Comparison of ENCODE assay signal across 8 cellular contexts in the genomic region with DNA sequence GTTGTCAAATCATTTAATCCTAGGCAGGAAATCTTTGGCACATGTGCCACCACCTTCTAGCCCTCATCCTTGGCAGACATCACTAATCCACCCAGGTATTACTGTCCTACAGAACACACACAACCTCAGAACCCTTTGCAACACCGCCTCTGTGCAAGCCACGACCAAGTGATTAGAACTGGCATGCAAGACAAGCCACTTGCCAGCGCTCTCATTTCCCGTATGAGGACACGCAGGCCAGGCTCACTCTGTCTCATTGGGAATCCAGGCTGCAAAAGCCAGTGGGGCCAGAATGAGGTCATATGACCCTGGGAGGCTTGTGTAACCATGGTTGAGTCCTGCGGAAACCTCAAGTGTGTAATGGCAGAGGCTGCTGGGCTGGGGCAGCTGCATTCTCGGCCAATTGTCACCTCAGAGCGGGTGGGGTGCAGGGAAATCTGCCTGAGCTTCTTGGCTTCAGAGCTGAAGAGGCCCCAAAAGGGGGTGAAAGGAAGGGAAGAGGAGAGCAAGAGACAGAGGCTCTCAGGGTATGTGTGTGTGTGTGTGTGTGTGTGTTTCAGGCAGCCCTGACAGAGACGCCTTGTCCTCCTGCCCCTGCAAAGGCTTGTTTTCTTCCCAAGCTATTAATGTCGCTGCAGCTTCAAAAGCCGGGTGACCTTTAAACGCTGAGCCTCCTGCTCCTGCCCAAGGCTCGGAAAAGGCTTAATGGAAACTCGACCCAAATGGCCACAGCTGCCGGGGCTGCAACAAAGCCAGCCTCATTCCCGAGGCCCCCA. TPM values are rescaled to one million over a fixed set of nuclear protein-coding genes. Genes with fewer than 3 reads are reported as not detected.
DNase-seq lines count a peak whose midpoint lies in the region; ATAC-seq, FAIRE-seq and TF ChIP-seq lines count a peak whose summit lies in the region.

No MANE protein-coding gene starts in this region.

- no peak for ATAC-seq in HG03342 (IDR thresholded peaks at IDR 0.05; ENCODE audit: unreplicated experiment)

- peak; percentile 40 for DNase-seq in NCI-H1436 (lab: John Stamatoyannopoulos, UW)
- DNase-seq in NCI-H1436 treated with DMSO at 0.1 percent for 48 hours (lab: John Stamatoyannopoulos, UW): no peak
- peak; percentile 98 to 99 for DNase-seq in NOMO-1 (lab: John Stamatoyannopoulos, UW; ENCODE audit: unreplicated experiment in 2 of 2)
- peak; percentile 26 to 33 for DNase-seq in cerebellar nuclear complex (lab: John Stamatoyannopoulos, UW)
- DNase-seq in keratinocyte (ENCODE audit: low read depth, low spot score): no peak
- DNase-seq in GM13976 (ENCODE audit: low spot score): no peak

- in situ Hi-C loops in GM13976 (cut with MboI; ENCODE audit: low sequenced_read_pairs, unreplicated experiment): no loop called here

- dilution Hi-C loops in keratinocyte (cut with MboI; ENCODE audit: extremely low pct_ligation_motif_present, low sequenced_read_pairs): no loop called here

- peak overlapping the region; percentile 34 for H3K9ac ChIP-seq in keratinocyte (ENCODE audit: control insufficient read depth, extremely low read depth, insufficient read depth, low read length)
- peak overlapping the region; percentile 75 for H3K9ac ChIP-seq in skeletal muscle satellite cell (ENCODE audit: low read depth, low read length)

- H3K9me3 ChIP-seq in keratinocyte (ENCODE audit: control insufficient read depth, low read depth, low read length) (no peaks in the 10 kb centered on the region), skeletal muscle satellite cell (replicated peaks; ENCODE audit: low read length) (no peaks in the 10 kb centered on the region)

- H3K4me3 ChIP-seq in keratinocyte (ENCODE audit: control insufficient read depth in 2 of 3, extremely low read depth in 1 of 3, insufficient read depth in 2 of 3, low read depth in 1 of 3, low read length in 3 of 3) (no peak overlapping the region), skeletal muscle satellite cell (ENCODE audit: low read length) (peak overlapping the region; percentile 40)

- H3K9me1 ChIP-seq in keratinocyte (ENCODE audit: control insufficient read depth, extremely low read depth, insufficient read depth, low read length): peaks cover 2% of the 10 kb centered on the region

- H3K27ac ChIP-seq in keratinocyte (ENCODE audit: control insufficient read depth, insufficient read depth, low read length): peak overlapping the region; percentile 72

- H3K27me3 ChIP-seq in keratinocyte (ENCODE audit: control insufficient read depth, extremely low read depth, insufficient read depth, low read length) (no peaks in the 10 kb centered on the region), skeletal muscle satellite cell (ENCODE audit: control insufficient read depth, insufficient read depth, low read length) (no peaks in the 10 kb centered on the region)

- H4K20me1 ChIP-seq in keratinocyte (ENCODE audit: control insufficient read depth, extremely low read depth, insufficient read depth, low read length): no peaks in the 10 kb centered on the region

- no peaks in the 10 kb centered on the region for H3K79me2 ChIP-seq in keratinocyte (ENCODE audit: control insufficient read depth, insufficient read depth, low read length)

- no peak for FAIRE-seq in keratinocyte (lab: Jason Lieb, UNC)

- no peak for TF ChIP-seq CTCF in keratinocyte (optimal IDR thresholded peaks at IDR 0.05 in 1 of 3, IDR thresholded peaks at IDR 0.05 in 1 of 3, conservative IDR thresholded peaks at IDR 0.05 in 1 of 3; ENCODE audit: extremely low read depth in 1 of 3, insufficient read depth in 2 of 3, low read length in 3 of 3)
- no peak for TF ChIP-seq CTCF in GM13976 (IDR thresholded peaks at IDR 0.05; ENCODE audit: borderline replicate concordance, control extremely low read depth, extremely low read depth, insufficient read depth, missing control alignments)

- H3K36me3 ChIP-seq in keratinocyte (ENCODE audit: control insufficient read depth in 2 of 2, extremely low read depth in 1 of 2, insufficient read depth in 2 of 2, low read length in 2 of 2) (no peaks in the 10 kb centered on the region), skeletal muscle satellite cell (ENCODE audit: insufficient read depth, low read length) (no peaks in the 10 kb centered on the region)

- peak overlapping the region; percentile 71 for H3K4me2 ChIP-seq in keratinocyte (ENCODE audit: control insufficient read depth, extremely low read depth, insufficient read depth, low read depth, low read length)
- H3K4me2 ChIP-seq in skeletal muscle satellite cell (ENCODE audit: low read length): peak overlapping the region; percentile 71

- peak overlapping the region; percentile 28 for H2AFZ ChIP-seq in keratinocyte (ENCODE audit: control insufficient read depth, low read length)

- H3K4me1 ChIP-seq in keratinocyte (ENCODE audit: control insufficient read depth, extremely low read depth, insufficient read depth, low read length) (peaks cover 33% of the 10 kb centered on the region), skeletal muscle satellite cell (ENCODE audit: control insufficient read depth, insufficient read depth, low read length) (peaks cover 61% of the 10 kb centered on the region)

RNA-seq across cellular contexts. Expression of a gene that starts 43.2 kb away (rescaled TPM):
- 52.8 to 60.2 TPM (median 57.3 TPM) in 3 replicates for polyA plus RNA-seq in keratinocyte
- polyA plus RNA-seq in keratinocyte (2011; ENCODE audit: low read depth): 45.1 TPM
- 28.0 and 33.1 TPM in 2 replicates for polyA plus RNA-seq in keratinocyte (2011; cell fraction: cytosol; rRNA removed)
- polyA plus RNA-seq in keratinocyte (2011; cell fraction: nucleus; rRNA removed): 17.3 and 32.0 TPM in 2 replicates
- 52.4 and 69.6 TPM in 2 replicates for polyA plus RNA-seq in keratinocyte (2012; ENCODE audit: low replicate concordance)
- polyA minus RNA-seq in keratinocyte: 16.7 to 24.3 TPM (median 24.0 TPM) in 3 replicates
- 39.9 TPM for polyA minus RNA-seq in keratinocyte (2011; cell fraction: cytosol; rRNA and poly(A)+ RNA removed)
- polyA minus RNA-seq in keratinocyte (2011; cell fraction: nucleus; rRNA and poly(A)+ RNA removed): 4.7 and 8.2 TPM in 2 replicates
- 17.7 and 19.0 TPM in 2 replicates for total RNA-seq in skeletal muscle satellite cell (2012; rRNA removed)

Comparison
In these comparisons a context has a peak if more than half of its experiments do, and no peak if none do; other contexts are left out.
1. DNase-seq: peak in NCI-H1436 (single experiment), NOMO-1 (2 of 2) and cerebellar nuclear complex (2 of 2); none in NCI-H1436 treated with DMSO at 0.1 percent for 48 hours (single experiment), keratinocyte (single experiment) and GM13976 (single experiment).